ENCODE assay signal across 11 cellular contexts in the genomic region with DNA sequence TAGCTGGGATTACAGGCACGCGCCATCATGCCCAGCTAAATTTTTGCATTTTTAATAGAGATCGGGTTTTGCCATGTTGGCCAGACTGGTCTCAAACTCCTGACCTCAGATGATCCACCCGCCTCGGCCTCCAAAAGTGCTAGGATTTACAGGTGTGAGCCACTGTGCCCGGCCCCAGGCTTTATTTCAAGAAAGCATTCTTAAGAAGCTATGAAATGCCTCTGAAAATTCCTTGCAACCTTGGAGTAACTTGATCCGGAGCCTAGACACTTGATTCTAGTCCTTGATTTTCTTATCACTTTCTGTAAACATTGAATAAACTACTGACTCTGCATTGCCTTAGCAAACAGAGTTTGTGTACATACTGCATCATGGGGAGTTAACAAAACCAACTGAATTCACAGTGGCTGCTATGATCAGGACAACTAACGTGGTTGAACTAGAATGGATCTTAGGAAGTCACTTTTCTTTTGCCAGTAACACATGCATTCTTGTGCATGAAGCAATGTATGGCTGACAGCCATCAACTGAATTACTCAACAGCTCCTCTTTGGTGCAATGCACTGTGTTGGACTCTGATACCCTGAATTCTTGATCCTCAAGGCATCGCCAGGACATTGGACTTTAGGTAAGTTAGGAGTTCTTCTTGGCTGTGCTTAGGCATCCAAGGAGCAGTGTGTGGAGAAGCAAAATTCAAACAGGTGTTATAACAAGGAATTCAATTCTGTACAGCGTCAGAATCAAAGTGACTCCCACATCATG.
DNase-seq lines count a peak whose midpoint lies in the region; TF ChIP-seq lines count a peak whose summit lies in the region.
"Had no signal": no experiment of that assay in that cellular context is flagged by ENCODE, and none has a peak within 500 bp of the region (broad histone marks: within the 10 kb centered on the region; RNA-seq: fewer than 3 reads in every experiment).

No MANE protein-coding gene starts in this region.

- TF ChIP-seq CTCF in AG04450 (IDR thresholded peaks at IDR 0.05; ENCODE audit: low read depth, low read length) = no peak
- TF ChIP-seq CTCF in cardiac fibroblast (IDR thresholded peaks at IDR 0.05; ENCODE audit: low read depth, low read length) = no peak
- TF ChIP-seq CTCF in mesothelial cell of epicardium (IDR thresholded peaks at IDR 0.05; ENCODE audit: unreplicated experiment) = no peak

- H3K9me3 ChIP-seq in AG04450 (ENCODE audit: control insufficient read depth, insufficient read depth, low read length) = no peaks in the 10 kb centered on the region

- H3K4me3 Mint-ChIP-seq in mesothelial cell of epicardium = no peak overlapping the region
- H3K4me3 Mint-ChIP-seq: activated B cell treated with CpG ODN at 0.5 μM for 24 hours; CD4-positive, alpha-beta memory T cell had no signal

- no peaks in the 10 kb centered on the region for H3K27me3 ChIP-seq in AG04450 (ENCODE audit: control insufficient read depth, insufficient read depth, low read length)

- no peaks in the 10 kb centered on the region for H3K9me3 Mint-ChIP-seq in mesothelial cell of epicardium
- H3K9me3 Mint-ChIP-seq: activated B cell treated with CpG ODN at 0.5 μM for 24 hours; CD4-positive, alpha-beta memory T cell had no signal

- no peaks in the 10 kb centered on the region for H3K36me3 Mint-ChIP-seq in mesothelial cell of epicardium
- H3K36me3 Mint-ChIP-seq: CD4-positive, alpha-beta memory T cell had no signal

- peak overlapping the region; percentile 31 for H3K27ac ChIP-seq in AG04450 (ENCODE audit: low read depth, low read length)

- H3K4me3 ChIP-seq in AG04450 (ENCODE audit: low read depth, low read length) (no peak overlapping the region), cardiac fibroblast (replicated peaks in 1 of 2; ENCODE audit: low read depth in 2 of 2, low read length in 2 of 2) (no peak overlapping the region)

- CTCF ChIA-PET in AG04450 (lab: Charles Lee) = interaction anchor here (0.7 to 1.9 kb wide), 2 partner anchors 13 to 62 kb away, joined by 3 to 9 read pairs; no protein-coding TSS in a partner anchor

- peaks cover 17% of the 10 kb centered on the region for H3K4me1 Mint-ChIP-seq in mesothelial cell of epicardium

- H3K27me3 Mint-ChIP-seq in mesothelial cell of epicardium (ENCODE audit: low read depth) = no peaks in the 10 kb centered on the region
- H3K27me3 Mint-ChIP-seq: activated B cell treated with CpG ODN at 0.5 μM for 24 hours; CD4-positive, alpha-beta memory T cell had no signal

- POLR2A ChIA-PET in AG04450 (lab: Yijun Ruan, JAX) = interaction anchor here (1.0 kb wide), 1 partner anchor 238 kb away, joined by 3 read pairs; no protein-coding TSS in a partner anchor

- H3K27ac Mint-ChIP-seq in mesothelial cell of epicardium = peak overlapping the region; percentile 71
- H3K27ac Mint-ChIP-seq: activated B cell treated with CpG ODN at 0.5 μM for 24 hours; CD4-positive, alpha-beta memory T cell had no signal

- DNase-seq in AG04450 (ENCODE audit: low read depth, low spot score) (peak; percentile 60), LoVo (ENCODE audit: low spot score) (peak; percentile 38), cardiac fibroblast (ENCODE audit: low read depth in 2 of 2) (peak; percentile 75 to 90), mesothelial cell of epicardium (ENCODE audit: low spot score in 2 of 2, unreplicated experiment in 2 of 2) (no peak), inferior parietal cortex (ENCODE audit: extremely low spot score) (no peak), NK-92 (lab: John Stamatoyannopoulos, UW; ENCODE audit: unreplicated experiment) (no peak), mesenteric fat pad (ENCODE audit: low spot score) (no peak)
- DNase-seq in activated CD4-positive, alpha-beta T cell treated with anti-CD3 and anti-CD28 coated beads, Interleukin-2, amount 50 U/mL, for 1 hour = no peak
- DNase-seq: activated B cell treated with CpG ODN at 0.5 μM for 24 hours; CD4-positive, alpha-beta memory T cell; cerebellar nuclear complex had no signal

Comparison
In these comparisons a context has a peak if more than half of its experiments do, and no peak if none do; other contexts are left out.
1. DNase-seq: peak in AG04450 (single experiment), LoVo (single experiment) and cardiac fibroblast (2 of 2); none in mesothelial cell of epicardium (0 of 2), inferior parietal cortex (single experiment), NK-92 (single experiment), mesenteric fat pad (single experiment) and activated CD4-positive, alpha-beta T cell treated with anti-CD3 and anti-CD28 coated beads, Interleukin-2, amount 50 U/mL, for 1 hour (single experiment).